14 cellular contexts compared by ENCODE assay signal in genomic region chr5:142680605-142681259, GRCh38. TPM values are rescaled to one million over a fixed set of nuclear protein-coding genes. Genes with fewer than 3 reads are reported as not detected.
DNase-seq lines count a peak whose midpoint lies in the region; ATAC-seq and TF ChIP-seq lines count a peak whose summit lies in the region.
"Had no signal": no experiment of that assay in that cellular context is flagged by ENCODE, and none has a peak within 500 bp of the region (broad histone marks: within the 10 kb centered on the region; RNA-seq: fewer than 3 reads in every experiment).

No MANE protein-coding gene starts in this region.

- WGBS in neuronal stem cell (ENCODE audit: extremely low coverage in 2 of 2, insufficient read length in 2 of 2, insufficient replicate concordance in 1 of 2), 2 donors: no CpG with 5 or more reads among the region's 5 CpGs

- H2BK120ac ChIP-seq in neuronal stem cell (ENCODE audit: low read depth, low read length): no peak overlapping the region

- H3K18ac ChIP-seq in neuronal stem cell (ENCODE audit: low read length): no peak overlapping the region

- peak; percentile 44; the same call in 1 of the 2 replicates for TF ChIP-seq EP300 in Ishikawa (IDR thresholded peaks at IDR 0.05; ENCODE audit: borderline replicate concordance)

- no peak overlapping the region for H3K23ac ChIP-seq in neuronal stem cell (ENCODE audit: low read depth, low read length, poor library complexity)

- no peak overlapping the region for H3K4ac ChIP-seq in neuronal stem cell (ENCODE audit: low read length)

- H3K9ac ChIP-seq in neuronal stem cell (ENCODE audit: low read depth, low read length, poor library complexity): no peak overlapping the region
- H3K9ac ChIP-seq: KMS-11 had no signal

- H3K27ac ChIP-seq in left lung (no peak overlapping the region), neuronal stem cell (replicated peaks; ENCODE audit: low read length) (no peak overlapping the region)
- H3K27ac ChIP-seq: KMS-11, uterus had no signal

- H2BK12ac ChIP-seq in neuronal stem cell (ENCODE audit: low read length): no peak overlapping the region

- H2AK5ac ChIP-seq in neuronal stem cell (ENCODE audit: low read depth, low read length): no peak overlapping the region

- no peak overlapping the region for H4K8ac ChIP-seq in neuronal stem cell (ENCODE audit: low read depth, low read length)

- ATAC-seq in left lung: peak; percentile 91

- in situ Hi-C loops in astrocyte of the spinal cord (cut with HindIII; ENCODE audit: low sequenced_read_pairs): no loop called here

- H3K9me3 ChIP-seq in left lung (no peaks in the 10 kb centered on the region), neuronal stem cell (replicated peaks in 1 of 2; ENCODE audit: control insufficient read depth in 2 of 2, insufficient read depth in 1 of 2, low read depth in 1 of 2, low read length in 2 of 2) (no peaks in the 10 kb centered on the region)
- H3K9me3 ChIP-seq: uterus had no signal

- no peak overlapping the region for H2BK15ac ChIP-seq in neuronal stem cell (ENCODE audit: low read length)

- H3K36me3 ChIP-seq in left lung (no peaks in the 10 kb centered on the region), neuronal stem cell (replicated peaks in 1 of 2; ENCODE audit: control insufficient read depth in 2 of 2, insufficient read depth in 2 of 2, low read length in 2 of 2) (no peaks in the 10 kb centered on the region)
- H3K36me3 ChIP-seq: uterus had no signal

- no peak overlapping the region for H3K4me2 ChIP-seq in neuronal stem cell (ENCODE audit: insufficient read depth, low read length, poor library complexity, severe bottlenecking)
- H3K4me2 ChIP-seq: KMS-11 had no signal

- H3K14ac ChIP-seq in neuronal stem cell (ENCODE audit: low read length): no peak overlapping the region

- H3K27me3 ChIP-seq in left lung (no peaks in the 10 kb centered on the region), neuronal stem cell (ENCODE audit: control insufficient read depth in 3 of 3, insufficient read depth in 3 of 3, low read depth in 1 of 3, low read length in 3 of 3) (no peaks in the 10 kb centered on the region)
- H3K27me3 ChIP-seq: uterus had no signal

- H4K91ac ChIP-seq in neuronal stem cell (ENCODE audit: low read depth, low read length, poor library complexity): no peak overlapping the region

- TF ChIP-seq CTCF in astrocyte of the spinal cord (IDR thresholded peaks at IDR 0.05; ENCODE audit: low read depth, low read length) (no peak), left lung (IDR thresholded peaks at IDR 0.05) (no peak)

- H2BK5ac ChIP-seq in neuronal stem cell (ENCODE audit: low read length): no peak overlapping the region

- no peak overlapping the region for H2AFZ ChIP-seq in neuronal stem cell (ENCODE audit: low read length)

- DNase-seq in AG20443 (ENCODE audit: low spot score) (peak; percentile 38), astrocyte of the spinal cord (ENCODE audit: low read depth, low spot score) (peak; percentile 75), left lung (no peak), NCI-H526 treated with DMSO at 0.1 percent for 48 hours (lab: John Stamatoyannopoulos, UW) (no peak), neuronal stem cell (ENCODE audit: low spot score) (no peak), HK-2 (ENCODE audit: unreplicated experiment) (no peak)
- DNase-seq in stimulated activated CD4-positive, alpha-beta T cell treated with anti-CD3 and anti-CD28 coated beads, Interleukin-15, amount 100 ng/mL, for 24 hours: no peak
- DNase-seq: activated B cell treated with CpG ODN at 0.5 μM for 24 hours; activated gamma-delta T cell treated with Interleukin-2 at 50 U/mL for 16 hours; effector CD8-positive, alpha-beta T cell; uterus had no signal

- no peaks in the 10 kb centered on the region for H3K79me1 ChIP-seq in neuronal stem cell (ENCODE audit: low read depth, low read length)

- H3K4me3 ChIP-seq in astrocyte of the spinal cord (ENCODE audit: low read depth, low read length) (no peak overlapping the region), left lung (no peak overlapping the region), neuronal stem cell (ENCODE audit: low read length in 2 of 2) (no peak overlapping the region)
- H3K4me3 ChIP-seq: uterus had no signal

- TF ChIP-seq RAD21 in Ishikawa (IDR thresholded peaks at IDR 0.05; ENCODE audit: low read depth): no peak

- peaks cover 0 to 3% of the 10 kb centered on the region in 2 donors for H3K4me1 ChIP-seq in left lung
- H3K4me1 ChIP-seq in neuronal stem cell (ENCODE audit: control insufficient read depth in 2 of 2, insufficient read depth in 1 of 2, low read depth in 1 of 2, low read length in 2 of 2): peaks cover 17 to 21% of the 10 kb centered on the region in 2 donors
- H3K4me1 ChIP-seq: uterus had no signal

- intact Hi-C loops in left lung (cut with DNase I): no loop called here

TF ChIP-seq in Ishikawa, 13 proteins besides CTCF, POLR2A, EP300 and RAD21:
- TF ChIP-seq TAF1 (IDR thresholded peaks at IDR 0.05; ENCODE audit: low read depth) (no peak), CREB1 (IDR thresholded peaks at IDR 0.05; ENCODE audit: low read depth) (no peak), USF1 (IDR thresholded peaks at IDR 0.05) (no peak), REST (IDR thresholded peaks at IDR 0.05; ENCODE audit: low read depth) (no peak), MAX (IDR thresholded peaks at IDR 0.05) (no peak), EGR1 (IDR thresholded peaks at IDR 0.05) (no peak), TEAD4 (IDR thresholded peaks at IDR 0.05) (peak; percentile 71; the same call in 1 of the 2 replicates), CEBPB (IDR thresholded peaks at IDR 0.05) (peak; percentile 67; the same call in 1 of the 2 replicates), TCF12 (IDR thresholded peaks at IDR 0.05; ENCODE audit: low read depth) (peak; percentile 66)
TF ChIP-seq in Ishikawa: peak in this region for 3.

RNA-seq across cellular contexts. Expression of gene FGF1, which starts 5.2 kb away (rescaled TPM):
- total RNA-seq in left lung: 1 to 10 TPM in 1 of 2 donors, under 1 TPM in 1; 0.41 to 1.2 TPM
- polyA plus RNA-seq in neuronal stem cell (2013, experiment 1 of 2): 0.18 TPM
- 0.10 TPM for polyA plus RNA-seq in neuronal stem cell (2013, experiment 2 of 2)
- total RNA-seq: activated B cell treated with CpG ODN at 0.5 μM for 24 hours, pulmonary artery endothelial cell had no signal

Comparison
In these comparisons a context has a peak if more than half of its experiments do, and no peak if none do; other contexts are left out.
1. DNase-seq: peak in AG20443 (single experiment) and astrocyte of the spinal cord (single experiment); none in left lung (0 of 2), NCI-H526 treated with DMSO at 0.1 percent for 48 hours (single experiment), neuronal stem cell (single experiment), stimulated activated CD4-positive, alpha-beta T cell treated with anti-CD3 and anti-CD28 coated beads, Interleukin-15, amount 100 ng/mL, for 24 hours (single experiment) and HK-2 (single experiment).